ENCODE assay signal across 9 cellular contexts in genomic region chr11:112961751-112962747, GRCh38. TPM values are rescaled to one million over a fixed set of nuclear protein-coding genes. Genes with fewer than 3 reads are reported as not detected.
DNase-seq lines count a peak whose midpoint lies in the region; ATAC-seq, FAIRE-seq and TF ChIP-seq lines count a peak whose summit lies in the region.
"Had no signal": no experiment of that assay in that cellular context is flagged by ENCODE, and none has a peak within 500 bp of the region (broad histone marks: within the 10 kb centered on the region; RNA-seq: fewer than 3 reads in every experiment).

No MANE protein-coding gene starts in this region.

- peak overlapping the region; percentile 44 for H3K4me3 ChIP-seq in A549
- H3K4me3 ChIP-seq in PC-9: peak overlapping the region; percentile 54
- peak overlapping the region; percentile 37 for H3K4me3 ChIP-seq in lung

- H3K4me1 Mint-ChIP-seq in dendritic cell treated with granulocyte-macrophage colony-stimulating factor and Interleukin-4, amounts not matched to agents 40 ng/mL and 50 ng/mL, for 4 days (ENCODE audit: low read depth): peaks cover 18% of the 10 kb centered on the region

- no peak overlapping the region for H3K27ac ChIP-seq in A549
- H3K27ac ChIP-seq in PC-9: no peak overlapping the region
- peak overlapping the region in 1 of 2 donors; percentile 92 for H3K27ac ChIP-seq in lung (ENCODE audit: low read depth in 1 of 2, low read length in 1 of 2)

- H3K4me2 ChIP-seq in A549: peak overlapping the region; percentile 96
- H3K4me2 ChIP-seq in PC-9: peak overlapping the region; percentile 65

- H3K27me3 Mint-ChIP-seq in dendritic cell treated with granulocyte-macrophage colony-stimulating factor and Interleukin-4, amounts not matched to agents 40 ng/mL and 50 ng/mL, for 4 days: peaks cover 79% of the 10 kb centered on the region

- CTCF ChIA-PET in A549 (lab: Yijun Ruan, JAX) (no interaction called here), PC-9 (lab: Charles Lee) (no interaction called here)

- POLR2A ChIA-PET in A549 (lab: Yijun Ruan, JAX) (no interaction called here), PC-9 (lab: Charles Lee; ENCODE audit: unreplicated experiment) (no interaction called here)

- H2AFZ ChIP-seq in PC-9: peak overlapping the region; percentile 74

- H4K20me1 ChIP-seq in PC-9 (ENCODE audit: insufficient read depth): no peaks in the 10 kb centered on the region

- BruUV-seq in PC-9 (replicated peaks; lab: Mats Ljungman, UMichigan): no TSS peak

- H3K36me3 ChIP-seq in PC-9 (ENCODE audit: low read depth) (no peaks in the 10 kb centered on the region), lung (ENCODE audit: control insufficient read depth in 2 of 2, insufficient read depth in 2 of 2, low read length in 2 of 2) (no peaks in the 10 kb centered on the region)

- TF ChIP-seq POLR2A in A549 (IDR thresholded peaks at IDR 0.05; ENCODE audit: low read length): no peak

- no peak for TF ChIP-seq RAD21 in A549 (conservative IDR thresholded peaks at IDR 0.05 in 1 of 2, IDR thresholded peaks at IDR 0.05 in 1 of 2)

- FAIRE-seq in A549 (lab: Jason Lieb, UNC): no peak
- FAIRE-seq: GM18507 had no signal

- no peak overlapping the region for H3K27ac Mint-ChIP-seq in dendritic cell treated with granulocyte-macrophage colony-stimulating factor and Interleukin-4, amounts not matched to agents 40 ng/mL and 50 ng/mL, for 4 days

- peak overlapping the region; percentile 84 for H3K4me3 Mint-ChIP-seq in dendritic cell treated with granulocyte-macrophage colony-stimulating factor and Interleukin-4, amounts not matched to agents 40 ng/mL and 50 ng/mL, for 4 days

- H3K36me3 Mint-ChIP-seq in dendritic cell treated with granulocyte-macrophage colony-stimulating factor and Interleukin-4, amounts not matched to agents 40 ng/mL and 50 ng/mL, for 4 days (ENCODE audit: low read depth): no peaks in the 10 kb centered on the region

- in situ Hi-C loops in GM13976 (cut with MboI; ENCODE audit: low sequenced_read_pairs, unreplicated experiment): no loop called here

- DNase-seq in A549 (ENCODE audit: low read depth in 1 of 2, low spot score in 1 of 2) (no peak), GM13976 (ENCODE audit: low spot score) (peak; percentile 29), PC-9 (no peak), lung (ENCODE audit: low spot score) (no peak), superior temporal gyrus (ENCODE audit: extremely low spot score) (peak; percentile 75), NCI-H2196 treated with DMSO at 0.1 percent for 48 hours (lab: John Stamatoyannopoulos, UW; ENCODE audit: unreplicated experiment) (no peak)
- no peak for DNase-seq in effector CD8-positive, alpha-beta T cell (lab: John Stamatoyannopoulos, UW)

- TF ChIP-seq EP300 in A549 (IDR thresholded peaks at IDR 0.05): no peak

- H3K9me3 ChIP-seq in A549: no peaks in the 10 kb centered on the region
- H3K9me3 ChIP-seq in PC-9 (ENCODE audit: insufficient read depth, low read depth): peaks cover 4% of the 10 kb centered on the region; the same call in 1 of the 2 replicates
- H3K9me3 ChIP-seq in lung (ENCODE audit: control insufficient read depth in 2 of 2, insufficient read depth in 1 of 2, low read length in 1 of 2): no peaks in the 10 kb centered on the region

- WGBS in A549 (ENCODE audit: missing lambda C conversion rate): 6% methylated on average over 53 of the region's 91 CpGs
- 1 to 2% methylated on average over 75 to 91 of the region's 91 CpGs for WGBS in lung, 2 donors

- no peaks in the 10 kb centered on the region for H3K27me3 ChIP-seq in PC-9 (ENCODE audit: insufficient read depth, low read depth)
- H3K27me3 ChIP-seq in lung (ENCODE audit: control insufficient read depth, insufficient read depth): peaks cover 4% of the 10 kb centered on the region

- H3K4me1 ChIP-seq in A549 (no peaks in the 10 kb centered on the region), PC-9 (replicated peaks; ENCODE audit: insufficient read depth) (no peaks in the 10 kb centered on the region), lung (ENCODE audit: control insufficient read depth in 2 of 2, insufficient read depth in 2 of 2, low read length in 2 of 2) (peaks cover 6 to 18% of the 10 kb centered on the region in 2 donors)

- H3K9me2 ChIP-seq in PC-9 (ENCODE audit: insufficient read depth): no peaks in the 10 kb centered on the region

- TF ChIP-seq CTCF in A549 (IDR thresholded peaks at IDR 0.05) (no peak), GM13976 (IDR thresholded peaks at IDR 0.05; ENCODE audit: borderline replicate concordance, control extremely low read depth, extremely low read depth, insufficient read depth, missing control alignments) (no peak), PC-9 (conservative IDR thresholded peaks at IDR 0.05) (no peak), lung (IDR thresholded peaks at IDR 0.05; ENCODE audit: control extremely low read depth, extremely low read depth) (no peak)

- intact Hi-C loops in PC-9 (cut with micrococcal nuclease; ENCODE audit: unreplicated experiment): loop anchor here (5.0 kb wide), 1 partner anchor 150 kb away; no protein-coding TSS in a partner anchor
- intact Hi-C loops in dendritic cell treated with granulocyte-macrophage colony-stimulating factor and Interleukin-4, amounts not matched to agents 40 ng/mL and 50 ng/mL, for 4 days (cut with micrococcal nuclease): no loop called here

- H3F3A ChIP-seq in PC-9 (ENCODE audit: insufficient read depth, low read depth): no peaks in the 10 kb centered on the region

- H3K9me3 Mint-ChIP-seq in dendritic cell treated with granulocyte-macrophage colony-stimulating factor and Interleukin-4, amounts not matched to agents 40 ng/mL and 50 ng/mL, for 4 days: no peaks in the 10 kb centered on the region

- no peaks in the 10 kb centered on the region for H3K79me2 ChIP-seq in PC-9 (ENCODE audit: low read depth)

- ATAC-seq in A549 (peak; percentile 35 to 72; a peak in 4 of 6 replicates), lung (ENCODE audit: insufficient read depth, low FRiP score) (peak; percentile 9)

TF ChIP-seq in A549, 52 proteins besides CTCF, POLR2A, EP300 and RAD21 (continues in another document):
- TF ChIP-seq BHLHE40 (IDR thresholded peaks at IDR 0.05; ENCODE audit: low read depth, low read length) (no peak), ESRRA (IDR thresholded peaks at IDR 0.05; ENCODE audit: borderline replicate concordance, low read length) (no peak), REST (IDR thresholded peaks at IDR 0.05) (no peak), PBX3 (IDR thresholded peaks at IDR 0.05) (no peak), TFCP2L1 (CRISPR knock-in tag; IDR thresholded peaks at IDR 0.05) (no peak), USF2 (IDR thresholded peaks at IDR 0.05) (no peak), HEYL (CRISPR knock-in tag; IDR thresholded peaks at IDR 0.05) (no peak)

RNA-seq across cellular contexts. Expression of gene NCAM1, which starts 0.8 kb away (rescaled TPM):
- polyA plus RNA-seq in A549 (2011; rRNA removed) (0.12 TPM in 2 replicates), A549 (2017; fragmentation: RNase III; extraction: RNeasy Plus Mini Kit Qiagen cat#74134 plus additional on column Dnase treatment) (0.01 TPM in 1 of 3 replicates, not detected in the others), lung (under 1 TPM; 0.28 to 0.58 TPM)
- not detected in 2 replicates for polyA plus RNA-seq in A549 (2012; cell fraction: cytosol; rRNA removed)
- polyA plus RNA-seq in A549 (2012; cell fraction: nucleus; rRNA removed): 0.02 and 0.05 TPM in 2 replicates
- 0.04 TPM in 1 of 2 replicates, not detected in the other for polyA minus RNA-seq in A549 (2011; rRNA and poly(A)+ RNA removed)
- total RNA-seq in PC-9 (2021) (0.33 and 1.0 TPM in 2 replicates), lung (10 to 100 TPM in 1 of 2 donors, 1 to 10 TPM in 1; 4.1 to 36.5 TPM)

Comparison
In these comparisons a context has a peak if more than half of its experiments do, and no peak if none do; other contexts are left out.
1. DNase-seq: peak in GM13976 (single experiment) and superior temporal gyrus (single experiment); none in A549 (0 of 2), PC-9 (0 of 2), lung (single experiment), NCI-H2196 treated with DMSO at 0.1 percent for 48 hours (single experiment) and effector CD8-positive, alpha-beta T cell (single experiment).
2. Peak in every context shown above with its lines, with median percentiles within 50 percentile points of each other: H3K4me3 ChIP-seq.